ENCODE assay signal across 15 cellular contexts in the genomic region with DNA sequence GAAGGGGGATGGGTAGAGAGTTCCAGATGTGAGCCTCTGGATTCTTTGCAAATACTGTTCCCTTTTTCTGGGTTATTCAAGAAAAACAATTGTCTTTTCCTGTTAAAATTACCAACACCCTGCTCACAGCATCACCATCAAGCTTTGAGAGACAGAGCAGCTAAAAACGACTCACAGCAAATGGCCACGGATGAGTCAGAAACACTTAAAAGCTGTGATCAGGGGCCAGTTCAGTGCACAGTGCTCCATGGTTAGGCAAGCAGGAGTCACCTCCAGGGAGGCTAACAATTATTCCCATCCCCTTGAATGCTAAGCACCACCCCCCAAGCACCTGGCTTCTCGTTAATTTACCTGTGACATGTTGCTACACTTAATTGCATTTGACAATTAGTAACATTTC.
DNase-seq lines count a peak whose midpoint lies in the region; ATAC-seq and TF ChIP-seq lines count a peak whose summit lies in the region.
"Had no signal": no experiment of that assay in that cellular context is flagged by ENCODE, and none has a peak within 500 bp of the region (broad histone marks: within the 10 kb centered on the region; RNA-seq: fewer than 3 reads in every experiment).

No MANE protein-coding gene starts in this region.

- H3K4me3 Mint-ChIP-seq in activated CD4-positive, alpha-beta T cell treated with anti-CD3 and anti-CD28 coated beads for 36 hours, result no peak overlapping the region
- H3K4me3 Mint-ChIP-seq in endodermal cell, result no peak overlapping the region
- H3K4me3 Mint-ChIP-seq in CD8-positive, alpha-beta memory T cell, result no peak overlapping the region
- H3K4me3 Mint-ChIP-seq: activated naive CD8-positive, alpha-beta T cell had no signal

- H3K27me3 ChIP-seq in endodermal cell (ENCODE audit: control insufficient read depth, insufficient read depth, low read length, poor library complexity, severe bottlenecking), result no peaks in the 10 kb centered on the region
- no peaks in the 10 kb centered on the region for H3K27me3 ChIP-seq in osteoblast (ENCODE audit: insufficient read depth, low read length)
- H3K27me3 ChIP-seq in CD8-positive, alpha-beta memory T cell (ENCODE audit: insufficient read depth, low read length, poor library complexity, severe bottlenecking), result no peaks in the 10 kb centered on the region
- H3K27me3 ChIP-seq: colonic mucosa, pancreas, upper lobe of left lung had no signal

- H3K27ac ChIP-seq in endodermal cell (ENCODE audit: low read depth, low read length) (peak overlapping the region; percentile 27), osteoblast (ENCODE audit: low read depth, low read length) (no peak overlapping the region), substantia nigra (ENCODE audit: low read depth, low read length, poor library complexity, severe bottlenecking) (no peak overlapping the region)
- no peak overlapping the region for H3K27ac ChIP-seq in CD8-positive, alpha-beta memory T cell (ENCODE audit: low read depth, low read length)
- H3K27ac ChIP-seq: colonic mucosa, pancreas, upper lobe of left lung had no signal

- DNase-seq in activated CD4-positive, alpha-beta T cell treated with anti-CD3 and anti-CD28 coated beads for 36 hours, result peak; percentile 26
- no peak for DNase-seq in activated CD4-positive, alpha-beta T cell treated with anti-CD3 and anti-CD28 coated beads for 1 hour
- DNase-seq in NCI-H2107 (lab: John Stamatoyannopoulos, UW), result peak; percentile 35
- DNase-seq in endodermal cell, result no peak
- DNase-seq in osteoblast (ENCODE audit: insufficient read length, low spot score, missing footprints), result no peak
- no peak for DNase-seq in substantia nigra (lab: John Stamatoyannopoulos, UW)
- no peak for DNase-seq in CD8-positive, alpha-beta memory T cell
- DNase-seq in stimulated activated CD4-positive, alpha-beta T cell treated with anti-CD3 and anti-CD28 coated beads, Interleukin-4, amount 100 ng/mL, for 1 hour, result no peak
- DNase-seq: activated CD8-positive, alpha-beta memory T cell treated with anti-CD3 and anti-CD28 coated beads, Interleukin-2, amount 50 U/mL, for 48 hours; colonic mucosa; NCI-H2029; pancreas; stimulated activated CD4-positive, alpha-beta T cell treated with anti-CD3 and anti-CD28 coated beads, Interleukin-15, amount 100 ng/mL, for 24 hours; upper lobe of left lung had no signal

- H2AFZ ChIP-seq in osteoblast (ENCODE audit: low read length), result no peak overlapping the region

- H3K4me3 ChIP-seq in endodermal cell (ENCODE audit: low read length), result peak overlapping the region; percentile 34
- H3K4me3 ChIP-seq in osteoblast (ENCODE audit: insufficient read depth, low read length), result no peak overlapping the region
- H3K4me3 ChIP-seq in CD8-positive, alpha-beta memory T cell (ENCODE audit: low read length), result no peak overlapping the region
- H3K4me3 ChIP-seq: colonic mucosa, pancreas, upper lobe of left lung had no signal

- POLR2A ChIA-PET in activated CD4-positive, alpha-beta T cell treated with anti-CD3 and anti-CD28 coated beads for 36 hours (lab: Charles Lee), result no interaction called here
- POLR2A ChIA-PET in CD8-positive, alpha-beta memory T cell (lab: Charles Lee), result no interaction called here

- H3K27me3 Mint-ChIP-seq in activated CD4-positive, alpha-beta T cell treated with anti-CD3 and anti-CD28 coated beads for 36 hours, result peaks cover 18% of the 10 kb centered on the region
- no peaks in the 10 kb centered on the region for H3K27me3 Mint-ChIP-seq in endodermal cell (ENCODE audit: insufficient read depth)
- peaks cover 10 to 24% of the 10 kb centered on the region in 2 donors for H3K27me3 Mint-ChIP-seq in CD8-positive, alpha-beta memory T cell

- no peak overlapping the region for H3K9ac ChIP-seq in endodermal cell (ENCODE audit: extremely low read depth, low read length, poor library complexity, severe bottlenecking)

- TF ChIP-seq CTCF in endodermal cell (conservative IDR thresholded peaks at IDR 0.05) (no peak), osteoblast (IDR thresholded peaks at IDR 0.05; ENCODE audit: extremely low read depth, low read depth, low read length) (no peak)

- H3K4me2 ChIP-seq in osteoblast (ENCODE audit: insufficient read depth, low read length), result peak overlapping the region; percentile 2

- peaks cover 5% of the 10 kb centered on the region for H3K9me3 ChIP-seq in endodermal cell (ENCODE audit: control insufficient read depth, low read length)
- H3K9me3 ChIP-seq in osteoblast (ENCODE audit: low read depth, low read length), result no peaks in the 10 kb centered on the region
- H3K9me3 ChIP-seq in CD8-positive, alpha-beta memory T cell (ENCODE audit: low read length), result no peaks in the 10 kb centered on the region
- H3K9me3 ChIP-seq: colonic mucosa, pancreas, upper lobe of left lung had no signal

- peaks cover 14% of the 10 kb centered on the region for H3K4me1 ChIP-seq in endodermal cell (ENCODE audit: control insufficient read depth, insufficient read depth, low read length)
- H3K4me1 ChIP-seq in osteoblast (ENCODE audit: insufficient read depth, low read length), result peaks cover 9% of the 10 kb centered on the region
- H3K4me1 ChIP-seq in CD8-positive, alpha-beta memory T cell (ENCODE audit: insufficient read depth, low read length), result no peaks in the 10 kb centered on the region
- H3K4me1 ChIP-seq: colonic mucosa, pancreas had no signal

- peaks cover 2% of the 10 kb centered on the region for H3K4me1 Mint-ChIP-seq in activated CD4-positive, alpha-beta T cell treated with anti-CD3 and anti-CD28 coated beads for 36 hours
- peaks cover 55% of the 10 kb centered on the region for H3K4me1 Mint-ChIP-seq in endodermal cell
- no peaks in the 10 kb centered on the region for H3K4me1 Mint-ChIP-seq in CD8-positive, alpha-beta memory T cell

- CTCF ChIA-PET in activated CD4-positive, alpha-beta T cell treated with anti-CD3 and anti-CD28 coated beads for 36 hours (lab: Charles Lee), result interaction anchor here (0.7 to 1.4 kb wide), 2 partner anchors 11 to 110 kb away, joined by 3 to 4 read pairs; no protein-coding TSS in a partner anchor
- CTCF ChIA-PET in CD8-positive, alpha-beta memory T cell (lab: Charles Lee), result no interaction called here

- H3K36me3 Mint-ChIP-seq in activated CD4-positive, alpha-beta T cell treated with anti-CD3 and anti-CD28 coated beads for 36 hours (ENCODE audit: low read depth), result no peaks in the 10 kb centered on the region
- peaks cover 43% of the 10 kb centered on the region for H3K36me3 Mint-ChIP-seq in endodermal cell (ENCODE audit: low read depth)
- H3K36me3 Mint-ChIP-seq in CD8-positive, alpha-beta memory T cell, result no peaks in the 10 kb centered on the region
- H3K36me3 Mint-ChIP-seq: activated naive CD8-positive, alpha-beta T cell had no signal

- no peaks in the 10 kb centered on the region for H3K79me2 ChIP-seq in osteoblast (ENCODE audit: insufficient read depth, low read length)

- no peak overlapping the region for H3K27ac Mint-ChIP-seq in activated CD4-positive, alpha-beta T cell treated with anti-CD3 and anti-CD28 coated beads for 36 hours
- H3K27ac Mint-ChIP-seq in endodermal cell, result no peak overlapping the region
- H3K27ac Mint-ChIP-seq in CD8-positive, alpha-beta memory T cell, result no peak overlapping the region
- H3K27ac Mint-ChIP-seq: activated naive CD8-positive, alpha-beta T cell had no signal

- intact Hi-C loops in activated CD4-positive, alpha-beta T cell treated with anti-CD3 and anti-CD28 coated beads for 36 hours (cut with DNase I, micrococcal nuclease), result no loop called here

- no peaks in the 10 kb centered on the region for H4K20me1 ChIP-seq in osteoblast (ENCODE audit: insufficient read depth, low read length)

- no peaks in the 10 kb centered on the region for H3K9me3 Mint-ChIP-seq in activated CD4-positive, alpha-beta T cell treated with anti-CD3 and anti-CD28 coated beads for 36 hours (ENCODE audit: low read depth)
- peaks cover 3% of the 10 kb centered on the region for H3K9me3 Mint-ChIP-seq in endodermal cell
- H3K9me3 Mint-ChIP-seq in CD8-positive, alpha-beta memory T cell, result no peaks in the 10 kb centered on the region

- 76 to 77% methylated on average over 2 to 3 of the region's 3 CpGs for WGBS in endodermal cell (ENCODE audit: insufficient coverage in 1 of 2, insufficient read length in 1 of 2), 2 experiments

- ATAC-seq in activated CD4-positive, alpha-beta T cell treated with anti-CD3 and anti-CD28 coated beads for 36 hours, result peak; percentile 83

- no peaks in the 10 kb centered on the region for H3K36me3 ChIP-seq in endodermal cell (ENCODE audit: control insufficient read depth, insufficient read depth, low read length)
- H3K36me3 ChIP-seq in osteoblast (ENCODE audit: insufficient read depth, low read length), result no peaks in the 10 kb centered on the region
- H3K36me3 ChIP-seq in CD8-positive, alpha-beta memory T cell (ENCODE audit: insufficient read depth, low read length), result no peaks in the 10 kb centered on the region
- H3K36me3 ChIP-seq: colonic mucosa, pancreas, upper lobe of left lung had no signal

Comparison
In these comparisons a context has a peak if more than half of its experiments do, and no peak if none do; other contexts are left out.
1. DNase-seq: peak in activated CD4-positive, alpha-beta T cell treated with anti-CD3 and anti-CD28 coated beads for 36 hours (single experiment) and NCI-H2107 (single experiment); none in activated CD4-positive, alpha-beta T cell treated with anti-CD3 and anti-CD28 coated beads for 1 hour (single experiment), endodermal cell (single experiment), osteoblast (single experiment), substantia nigra (0 of 49), CD8-positive, alpha-beta memory T cell (0 of 5) and stimulated activated CD4-positive, alpha-beta T cell treated with anti-CD3 and anti-CD28 coated beads, Interleukin-4, amount 100 ng/mL, for 1 hour (single experiment).